ENCODE assay signal across 11 cellular contexts in the genomic region with DNA sequence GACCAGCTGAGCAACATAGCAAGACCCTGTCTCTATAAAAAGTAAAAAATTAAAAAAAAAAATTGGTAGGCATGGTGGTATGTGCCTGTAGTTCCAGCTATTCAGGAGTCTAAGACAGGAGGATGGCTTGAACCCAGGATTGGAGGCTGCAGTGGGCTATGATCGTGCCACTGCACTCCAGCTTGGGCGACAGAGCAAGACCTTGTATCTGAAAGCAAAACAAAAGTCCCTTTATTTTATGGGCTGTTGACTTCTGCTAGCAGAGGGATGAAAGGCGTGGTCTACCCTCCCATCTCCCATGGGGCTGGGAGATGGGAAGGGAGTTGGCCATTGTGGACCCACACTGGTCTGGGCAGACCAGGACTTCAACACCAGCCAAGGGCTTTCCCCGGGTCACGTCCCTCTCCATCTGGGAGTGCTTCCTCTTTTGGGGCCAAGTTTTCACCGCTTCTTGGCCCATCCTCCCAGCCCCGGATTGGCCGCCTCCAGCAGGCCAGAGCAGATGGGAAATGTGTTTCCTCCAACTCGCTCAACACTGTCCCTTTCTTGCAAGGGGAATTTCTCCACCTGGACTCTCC. TPM values are rescaled to one million over a fixed set of nuclear protein-coding genes. Genes with fewer than 3 reads are reported as not detected.
DNase-seq lines count a peak whose midpoint lies in the region; ATAC-seq and TF ChIP-seq lines count a peak whose summit lies in the region.
"Had no signal": no experiment of that assay in that cellular context is flagged by ENCODE, and none has a peak within 500 bp of the region (broad histone marks: within the 10 kb centered on the region; RNA-seq: fewer than 3 reads in every experiment).

No MANE protein-coding gene starts in this region.

- DNase-seq in GDM1 (lab: John Stamatoyannopoulos, UW) (peak; percentile 73), HuH-7 (ENCODE audit: low spot score) (peak; percentile 64), caudate nucleus (lab: John Stamatoyannopoulos, UW) (peak in 51 of 61 donors; percentile 8 to 75 (median 44)), mucosa of descending colon (peak; percentile 48 to 70 (median 52)), type B pancreatic cell (ENCODE audit: extremely low spot score, unreplicated experiment) (no peak), brain microvascular endothelial cell (no peak), ecto neural progenitor cell (ENCODE audit: low spot score) (no peak)
- DNase-seq in stimulated activated CD4-positive, alpha-beta T cell treated with anti-CD3 and anti-CD28 coated beads, Interleukin-2, amount 100 ng/mL, for 24 hours, result no peak
- DNase-seq: NCI-H69, nephron progenitor cell had no signal

- H3K36me3 Mint-ChIP-seq in type B pancreatic cell, result no peaks in the 10 kb centered on the region

- H3K27ac ChIP-seq in caudate nucleus (ENCODE audit: low read depth, low read length) (peak overlapping the region; percentile 70), brain microvascular endothelial cell (no peak overlapping the region)

- no peak overlapping the region for H3K4me3 Mint-ChIP-seq in type B pancreatic cell

- no peaks in the 10 kb centered on the region for H3K36me3 ChIP-seq in mucosa of descending colon (ENCODE audit: low read depth)
- H3K36me3 ChIP-seq in brain microvascular endothelial cell (replicated peaks), result no peaks in the 10 kb centered on the region

- peaks cover 5% of the 10 kb centered on the region for H3K4me1 Mint-ChIP-seq in type B pancreatic cell (ENCODE audit: unreplicated experiment)

- no peaks in the 10 kb centered on the region for H3K9me3 Mint-ChIP-seq in type B pancreatic cell

- in situ Hi-C loops in brain microvascular endothelial cell (cut with HindIII; ENCODE audit: low pct_ligation_motif_present, low sequenced_read_pairs), result no loop called here

- peaks cover 17% of the 10 kb centered on the region for H3K27me3 ChIP-seq in brain microvascular endothelial cell (replicated peaks)

- intact Hi-C loops in mucosa of descending colon (cut with DNase I, micrococcal nuclease), result no loop called here

- H3K9me3 ChIP-seq in mucosa of descending colon, result no peaks in the 10 kb centered on the region

- H3K4me1 ChIP-seq in mucosa of descending colon (ENCODE audit: low read depth), result peaks cover 9% of the 10 kb centered on the region

- TF ChIP-seq CTCF in mucosa of descending colon (IDR thresholded peaks at IDR 0.05), result no peak
- no peak for TF ChIP-seq CTCF in type B pancreatic cell (conservative IDR thresholded peaks at IDR 0.05)
- no peak for TF ChIP-seq CTCF in brain microvascular endothelial cell (IDR thresholded peaks at IDR 0.05; ENCODE audit: low read depth, low read length, missing control alignments)

- no peak overlapping the region for H3K27ac Mint-ChIP-seq in type B pancreatic cell
- H3K27ac Mint-ChIP-seq: nephron progenitor cell had no signal

- H3K4me3 ChIP-seq in mucosa of descending colon, result no peak overlapping the region
- no peak overlapping the region for H3K4me3 ChIP-seq in brain microvascular endothelial cell (ENCODE audit: low read depth, low read length)

- H3K27me3 Mint-ChIP-seq in type B pancreatic cell, result peaks cover 38% of the 10 kb centered on the region

- ATAC-seq in mucosa of descending colon, result peak; percentile 15

RNA-seq across cellular contexts. Expression of a gene that starts 2.2 kb away (rescaled TPM):
- total RNA-seq in mucosa of descending colon (1 to 10 TPM in 2 of 3 donors, under 1 TPM in 1; 0.58 to 1.2 (median 1.0) TPM), type B pancreatic cell (ENCODE audit: low replicate concordance) (1.3 and 3.4 TPM in 2 replicates)

RNA-seq across cellular contexts. Expression of a gene that starts 26.5 kb away (rescaled TPM):
- total RNA-seq in mucosa of descending colon (10 to 100 TPM in 1 of 3 donors, under 1 TPM in 2; 0.26 to 14.6 (median 0.82) TPM), type B pancreatic cell (ENCODE audit: low replicate concordance) (6.8 and 10.9 TPM in 2 replicates)
- total RNA-seq: endothelial cell of umbilical vein had no signal

RNA-seq across cellular contexts. Expression of a gene that starts 47.0 kb away (rescaled TPM):
- 1 to 10 TPM; 3.8 to 4.7 (median 4.1) TPM for total RNA-seq in mucosa of descending colon
- 0.93 and 0.94 TPM in 2 replicates for total RNA-seq in type B pancreatic cell (ENCODE audit: low replicate concordance)
- total RNA-seq: endothelial cell of umbilical vein had no signal

Comparison
In these comparisons a context has a peak if more than half of its experiments do, and no peak if none do; other contexts are left out.
1. DNase-seq: peak in GDM1 (single experiment), HuH-7 (single experiment), caudate nucleus (51 of 61) and mucosa of descending colon (3 of 3); none in stimulated activated CD4-positive, alpha-beta T cell treated with anti-CD3 and anti-CD28 coated beads, Interleukin-2, amount 100 ng/mL, for 24 hours (0 of 2), type B pancreatic cell (single experiment), brain microvascular endothelial cell (single experiment) and ecto neural progenitor cell (single experiment).